Comparison of ENCODE assay signal across 1 cellular context in the genomic region with DNA sequence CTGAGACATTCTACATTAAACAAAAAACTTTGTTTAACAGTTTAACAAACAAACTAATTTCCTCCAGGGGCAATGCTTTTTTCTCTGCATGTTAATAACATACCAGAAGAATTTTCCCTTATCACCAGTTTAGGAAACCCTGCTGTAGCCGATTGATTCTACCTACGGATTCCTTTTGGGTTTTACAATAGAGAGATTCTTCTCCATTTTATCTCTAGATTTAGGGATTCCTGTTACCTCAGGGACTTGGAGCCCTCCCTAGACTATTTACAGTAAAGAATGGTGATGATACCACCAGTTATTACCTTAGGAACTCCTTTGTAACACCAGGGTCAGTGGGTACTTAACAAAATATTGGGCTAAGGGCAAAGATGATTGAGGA.
TF ChIP-seq lines count a peak whose summit lies in the region.

No MANE protein-coding gene starts in this region.

TF ChIP-seq in WTC11, 78 proteins besides CTCF, POLR2A, EP300 and RAD21 (continued from another document):
- TF ChIP-seq, protein P1, sequence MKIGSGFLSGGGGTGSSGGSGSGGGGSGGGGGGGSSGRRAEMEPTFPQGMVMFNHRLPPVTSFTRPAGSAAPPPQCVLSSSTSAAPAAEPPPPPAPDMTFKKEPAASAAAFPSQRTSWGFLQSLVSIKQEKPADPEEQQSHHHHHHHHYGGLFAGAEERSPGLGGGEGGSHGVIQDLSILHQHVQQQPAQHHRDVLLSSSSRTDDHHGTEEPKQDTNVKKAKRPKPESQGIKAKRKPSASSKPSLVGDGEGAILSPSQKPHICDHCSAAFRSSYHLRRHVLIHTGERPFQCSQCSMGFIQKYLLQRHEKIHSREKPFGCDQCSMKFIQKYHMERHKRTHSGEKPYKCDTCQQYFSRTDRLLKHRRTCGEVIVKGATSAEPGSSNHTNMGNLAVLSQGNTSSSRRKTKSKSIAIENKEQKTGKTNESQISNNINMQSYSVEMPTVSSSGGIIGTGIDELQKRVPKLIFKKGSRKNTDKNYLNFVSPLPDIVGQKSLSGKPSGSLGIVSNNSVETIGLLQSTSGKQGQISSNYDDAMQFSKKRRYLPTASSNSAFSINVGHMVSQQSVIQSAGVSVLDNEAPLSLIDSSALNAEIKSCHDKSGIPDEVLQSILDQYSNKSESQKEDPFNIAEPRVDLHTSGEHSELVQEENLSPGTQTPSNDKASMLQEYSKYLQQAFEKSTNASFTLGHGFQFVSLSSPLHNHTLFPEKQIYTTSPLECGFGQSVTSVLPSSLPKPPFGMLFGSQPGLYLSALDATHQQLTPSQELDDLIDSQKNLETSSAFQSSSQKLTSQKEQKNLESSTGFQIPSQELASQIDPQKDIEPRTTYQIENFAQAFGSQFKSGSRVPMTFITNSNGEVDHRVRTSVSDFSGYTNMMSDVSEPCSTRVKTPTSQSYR (CRISPR knock-in tag; IDR thresholded peaks at IDR 0.05), result no peak
- TF ChIP-seq JAZF1 (CRISPR knock-in tag; IDR thresholded peaks at IDR 0.05) (no peak), ATF1 (CRISPR knock-in tag; IDR thresholded peaks at IDR 0.05) (no peak), GABPB1 (CRISPR knock-in tag; IDR thresholded peaks at IDR 0.05) (no peak), NFE2L1 (CRISPR knock-in tag; IDR thresholded peaks at IDR 0.05) (no peak), EMX1 (CRISPR knock-in tag; IDR thresholded peaks at IDR 0.05) (no peak), RORB (CRISPR knock-in tag; IDR thresholded peaks at IDR 0.05) (no peak)
